ENCODE assay signal across 13 cellular contexts in the genomic region with DNA sequence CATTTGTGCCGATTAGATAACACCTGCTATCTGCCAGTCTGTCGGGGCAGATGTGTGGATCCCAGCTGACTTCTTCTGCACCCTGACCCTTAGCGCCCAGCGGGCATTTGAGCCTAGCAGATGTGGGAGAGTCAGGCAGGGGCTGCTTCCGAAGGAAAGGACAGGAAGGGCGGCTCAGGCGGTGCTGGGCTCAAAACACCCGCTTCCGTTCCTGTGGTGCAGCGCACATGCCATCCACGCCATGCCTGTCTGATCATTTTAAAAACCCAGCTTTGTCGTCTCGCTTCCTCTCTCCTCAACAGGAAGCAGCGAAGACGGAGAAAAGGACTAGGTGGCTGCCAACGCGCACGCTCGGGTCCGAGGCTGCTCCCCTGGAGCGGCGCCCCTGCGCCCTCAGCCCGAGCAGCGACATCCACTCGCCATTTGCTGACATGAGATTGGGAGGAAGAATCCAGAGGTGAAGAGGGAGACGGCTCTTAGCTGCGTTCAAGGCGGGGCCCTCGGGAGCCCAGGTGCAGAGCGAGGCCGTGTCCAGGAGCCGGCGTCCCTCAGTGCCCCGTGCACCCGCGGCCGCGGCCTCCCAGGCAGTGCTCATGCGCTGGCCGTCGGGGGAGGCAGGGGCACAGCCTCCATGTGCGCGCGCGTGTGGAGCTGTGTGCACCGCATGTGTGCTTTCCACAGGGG. TPM values are rescaled to one million over a fixed set of nuclear protein-coding genes. Genes with fewer than 3 reads are reported as not detected.
"Had no signal": no experiment of that assay in that cellular context is flagged by ENCODE, and none has a peak within 500 bp of the region (broad histone marks: within the 10 kb centered on the region; RNA-seq: fewer than 3 reads in every experiment).

No MANE protein-coding gene starts in this region.

- H3K27me3 ChIP-seq: ascending aorta, heart left ventricle had no signal

- H3K4me3 ChIP-seq: ascending aorta, cardiac muscle cell, heart left ventricle, sigmoid colon, suprapubic skin had no signal

- H3K9me3 Mint-ChIP-seq: activated CD8-positive, alpha-beta T cell treated with anti-CD3 and anti-CD28 coated beads for 36 hours; natural killer cell treated with Interleukin-12 subunit alpha and Interleukin-12 subunit beta and Interleukin-15 and Interleukin-18, amount 100 ng/mL, for 72 hours; type B pancreatic cell had no signal

- H3K27me3 Mint-ChIP-seq: activated CD8-positive, alpha-beta T cell treated with anti-CD3 and anti-CD28 coated beads for 36 hours; natural killer cell treated with Interleukin-12 subunit alpha and Interleukin-12 subunit beta and Interleukin-15 and Interleukin-18, amount 100 ng/mL, for 72 hours; T-helper 17 cell; type B pancreatic cell had no signal

- H3K4me3 Mint-ChIP-seq: activated CD8-positive, alpha-beta T cell treated with anti-CD3 and anti-CD28 coated beads for 36 hours; natural killer cell treated with Interleukin-12 subunit alpha and Interleukin-12 subunit beta and Interleukin-15 and Interleukin-18, amount 100 ng/mL, for 72 hours; type B pancreatic cell had no signal

- DNase-seq: activated CD8-positive, alpha-beta T cell treated with anti-CD3 and anti-CD28 coated beads for 36 hours; activated T-cell treated with anti-CD3 and anti-CD28 coated beads for 4 hours; foreskin melanocyte; sigmoid colon; stimulated activated CD4-positive, alpha-beta T cell treated with anti-CD3 and anti-CD28 coated beads, Interleukin-4, amount 100 ng/mL, for 1 hour; stimulated activated naive CD8-positive, alpha-beta T cell treated with anti-CD3 and anti-CD28 coated beads, Interleukin-15, Interleukin-2, amounts not matched to agents 100 U/mL and 50 U/mL, for 24 hours; T-helper 17 cell had no signal

- H3K27ac ChIP-seq: ascending aorta, cardiac muscle cell, heart left ventricle, sigmoid colon, suprapubic skin had no signal

- H3K27ac Mint-ChIP-seq: activated CD8-positive, alpha-beta T cell treated with anti-CD3 and anti-CD28 coated beads for 36 hours; natural killer cell treated with Interleukin-12 subunit alpha and Interleukin-12 subunit beta and Interleukin-15 and Interleukin-18, amount 100 ng/mL, for 72 hours; T-helper 17 cell; type B pancreatic cell had no signal

RNA-seq across cellular contexts. Expression of a gene that starts 5.9 kb away (rescaled TPM):
- total RNA-seq: ascending aorta, sigmoid colon, T-helper 17 cell had no signal
